ENCODE assay signal across 20 cellular contexts in the genomic region with DNA sequence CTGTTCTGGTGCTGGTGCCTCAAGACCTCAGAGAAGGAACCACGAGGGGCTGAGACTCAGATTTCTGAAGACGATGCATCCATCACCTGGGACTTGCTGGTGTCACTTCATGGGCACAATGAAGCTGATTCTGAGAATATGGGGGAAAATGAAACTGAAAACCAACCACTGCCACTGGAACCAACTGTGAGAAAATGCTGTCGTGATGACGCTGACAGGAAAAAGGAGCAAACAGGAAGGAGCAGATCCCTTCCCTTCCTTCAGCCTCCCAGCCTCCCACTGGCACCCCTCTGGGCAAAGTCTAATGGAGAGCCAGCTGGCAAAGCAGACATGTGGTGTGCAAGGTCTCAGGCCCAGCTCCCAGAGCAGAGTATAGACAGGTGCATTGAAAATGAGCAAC.
DNase-seq lines count a peak whose midpoint lies in the region; ATAC-seq and TF ChIP-seq lines count a peak whose summit lies in the region.
"Had no signal": no experiment of that assay in that cellular context is flagged by ENCODE, and none has a peak within 500 bp of the region (broad histone marks: within the 10 kb centered on the region; RNA-seq: fewer than 3 reads in every experiment).

No MANE protein-coding gene starts in this region.

- H3K27me3 ChIP-seq in right cardiac atrium (ENCODE audit: control insufficient read depth, insufficient read depth) (no peaks in the 10 kb centered on the region), left lung (peaks cover 0 to 4% of the 10 kb centered on the region in 2 donors)
- H3K27me3 ChIP-seq: BLaER1 treated with 17β-estradiol and CSF1 and Interleukin-3, amounts not matched to agents 10 nM and 100 nM had no signal

- DNase-seq in activated CD4-positive, alpha-beta memory T cell treated with anti-CD3 and anti-CD28 coated beads, Interleukin-2, amount 10 ng/mL, durations not matched to agents 7 days and 5 days = no peak
- DNase-seq in activated CD4-positive, alpha-beta memory T cell treated with anti-CD3 and anti-CD28 coated beads for 36 hours = no peak
- peak; percentile 3 for DNase-seq in COLO668 (lab: John Stamatoyannopoulos, UW; ENCODE audit: unreplicated experiment)
- DNase-seq in activated T-helper 1 cell treated with anti-CD3 and anti-CD28 coated beads, Interleukin-12 subunit alpha, Interleukin-12 subunit beta, Interleukin-2, Interleukin-4 antibody, amounts not matched to agents 30 ng/mL and 10 ng/mL and 1 ng/mL, durations not matched to agents 14 hours and 24 hours and 36 hours (ENCODE audit: low spot score) = no peak
- DNase-seq in right cardiac atrium = no peak
- no peak for DNase-seq in left lung
- DNase-seq in GM19238 (ENCODE audit: insufficient read length, low spot score) = no peak
- DNase-seq: activated CD4-positive, alpha-beta T cell treated with anti-CD3 and anti-CD28 coated beads, Interleukin-2, amount 50 U/mL, for 4 hours; activated T-cell treated with anti-CD3 and anti-CD28 coated beads, Interleukin-2, amount 50 U/mL, for 24 hours; GF-D8; H9; mesenchymal stem cell; NCI-H524; retina; SHP77; SW 1271 had no signal

- H3K36me3 Mint-ChIP-seq in activated CD4-positive, alpha-beta memory T cell treated with anti-CD3 and anti-CD28 coated beads, Interleukin-2, amount 10 ng/mL, durations not matched to agents 7 days and 5 days (ENCODE audit: low read depth) = no peaks in the 10 kb centered on the region
- no peaks in the 10 kb centered on the region for H3K36me3 Mint-ChIP-seq in activated CD4-positive, alpha-beta memory T cell treated with anti-CD3 and anti-CD28 coated beads for 36 hours
- H3K36me3 Mint-ChIP-seq in activated T-helper 1 cell treated with anti-CD3 and anti-CD28 coated beads, Interleukin-12 subunit alpha, Interleukin-12 subunit beta, Interleukin-2, Interleukin-4 antibody, amounts not matched to agents 30 ng/mL and 10 ng/mL and 1 ng/mL, durations not matched to agents 14 hours and 24 hours and 36 hours (ENCODE audit: low read depth) = no peaks in the 10 kb centered on the region
- H3K36me3 Mint-ChIP-seq: brain had no signal

- H3K4me3 ChIP-seq in right cardiac atrium (ENCODE audit: low read length) = no peak overlapping the region
- H3K4me3 ChIP-seq in left lung = no peak overlapping the region
- H3K4me3 ChIP-seq: BLaER1 treated with 17β-estradiol and CSF1 and Interleukin-3, amounts not matched to agents 10 nM and 100 nM; coronary artery had no signal

- 61% methylated on average over 4 of the region's 4 CpGs for WGBS in right cardiac atrium

- no peaks in the 10 kb centered on the region for H3K4me1 ChIP-seq in right cardiac atrium (ENCODE audit: control insufficient read depth, insufficient read depth, low read length)
- no peaks in the 10 kb centered on the region for H3K4me1 ChIP-seq in left lung
- H3K4me1 ChIP-seq: BLaER1 treated with 17β-estradiol and CSF1 and Interleukin-3, amounts not matched to agents 10 nM and 100 nM had no signal

- H3K9me3 ChIP-seq in KOPT-K1 (ENCODE audit: insufficient read depth, low read length, poor library complexity, severe bottlenecking) (no peaks in the 10 kb centered on the region), right cardiac atrium (ENCODE audit: control insufficient read depth, low read length) (no peaks in the 10 kb centered on the region), left lung (peaks cover 0 to 3% of the 10 kb centered on the region in 2 donors)

- ATAC-seq in right cardiac atrium (no peak), left lung (no peak)

- no peak overlapping the region for H3K4me3 Mint-ChIP-seq in activated CD4-positive, alpha-beta memory T cell treated with anti-CD3 and anti-CD28 coated beads, Interleukin-2, amount 10 ng/mL, durations not matched to agents 7 days and 5 days
- no peak overlapping the region for H3K4me3 Mint-ChIP-seq in activated CD4-positive, alpha-beta memory T cell treated with anti-CD3 and anti-CD28 coated beads for 36 hours
- peak overlapping the region; percentile 9 for H3K4me3 Mint-ChIP-seq in activated T-helper 1 cell treated with anti-CD3 and anti-CD28 coated beads, Interleukin-12 subunit alpha, Interleukin-12 subunit beta, Interleukin-2, Interleukin-4 antibody, amounts not matched to agents 30 ng/mL and 10 ng/mL and 1 ng/mL, durations not matched to agents 14 hours and 24 hours and 36 hours
- H3K4me3 Mint-ChIP-seq: activated T-cell treated with anti-CD3 and anti-CD28 coated beads, Interleukin-2, amount 50 U/mL, for 24 hours; brain; H9 had no signal

- H3K27ac ChIP-seq in KOPT-K1 (ENCODE audit: low read depth, low read length, poor library complexity, severe bottlenecking) (peak overlapping the region; percentile 12), right cardiac atrium (ENCODE audit: low read length) (no peak overlapping the region), left lung (no peak overlapping the region)
- H3K27ac ChIP-seq: BLaER1 treated with 17β-estradiol and CSF1 and Interleukin-3, amounts not matched to agents 10 nM and 100 nM; coronary artery had no signal

- CTCF ChIA-PET in activated CD4-positive, alpha-beta memory T cell treated with anti-CD3 and anti-CD28 coated beads, Interleukin-2, amount 10 ng/mL, durations not matched to agents 7 days and 5 days (lab: Charles Lee) = interaction anchor here (3.1 kb wide), 1 partner anchor 9 kb away, joined by 9 read pairs; no protein-coding TSS in a partner anchor
- CTCF ChIA-PET in activated CD4-positive, alpha-beta memory T cell treated with anti-CD3 and anti-CD28 coated beads for 36 hours (lab: Charles Lee) = no interaction called here

- POLR2A ChIA-PET in activated CD4-positive, alpha-beta memory T cell treated with anti-CD3 and anti-CD28 coated beads, Interleukin-2, amount 10 ng/mL, durations not matched to agents 7 days and 5 days (lab: Charles Lee) = no interaction called here
- POLR2A ChIA-PET in activated CD4-positive, alpha-beta memory T cell treated with anti-CD3 and anti-CD28 coated beads for 36 hours (lab: Charles Lee) = no interaction called here

- intact Hi-C loops in activated CD4-positive, alpha-beta memory T cell treated with anti-CD3 and anti-CD28 coated beads for 36 hours (cut with micrococcal nuclease) = no loop called here
- intact Hi-C loops in activated T-helper 1 cell treated with anti-CD3 and anti-CD28 coated beads, Interleukin-12 subunit alpha, Interleukin-12 subunit beta, Interleukin-2, Interleukin-4 antibody, amounts not matched to agents 30 ng/mL and 10 ng/mL and 1 ng/mL, durations not matched to agents 14 hours and 24 hours and 36 hours (cut with micrococcal nuclease) = no loop called here
- intact Hi-C loops in right cardiac atrium (cut with DNase I) = no loop called here
- intact Hi-C loops in left lung (cut with DNase I) = no loop called here

- H3K27ac Mint-ChIP-seq in activated CD4-positive, alpha-beta memory T cell treated with anti-CD3 and anti-CD28 coated beads, Interleukin-2, amount 10 ng/mL, durations not matched to agents 7 days and 5 days = peak overlapping the region; percentile 69
- no peak overlapping the region for H3K27ac Mint-ChIP-seq in activated CD4-positive, alpha-beta memory T cell treated with anti-CD3 and anti-CD28 coated beads for 36 hours
- H3K27ac Mint-ChIP-seq in activated T-helper 1 cell treated with anti-CD3 and anti-CD28 coated beads, Interleukin-12 subunit alpha, Interleukin-12 subunit beta, Interleukin-2, Interleukin-4 antibody, amounts not matched to agents 30 ng/mL and 10 ng/mL and 1 ng/mL, durations not matched to agents 14 hours and 24 hours and 36 hours = peak overlapping the region; percentile 16
- H3K27ac Mint-ChIP-seq: activated T-cell treated with anti-CD3 and anti-CD28 coated beads, Interleukin-2, amount 50 U/mL, for 24 hours; brain; H9 had no signal

- TF ChIP-seq CTCF in left lung (IDR thresholded peaks at IDR 0.05) = no peak

- H3K27me3 Mint-ChIP-seq in activated CD4-positive, alpha-beta memory T cell treated with anti-CD3 and anti-CD28 coated beads, Interleukin-2, amount 10 ng/mL, durations not matched to agents 7 days and 5 days = peaks cover 10% of the 10 kb centered on the region
- H3K27me3 Mint-ChIP-seq in activated CD4-positive, alpha-beta memory T cell treated with anti-CD3 and anti-CD28 coated beads for 36 hours = peaks cover under 1% of the 10 kb centered on the region
- peaks cover 7% of the 10 kb centered on the region for H3K27me3 Mint-ChIP-seq in activated T-helper 1 cell treated with anti-CD3 and anti-CD28 coated beads, Interleukin-12 subunit alpha, Interleukin-12 subunit beta, Interleukin-2, Interleukin-4 antibody, amounts not matched to agents 30 ng/mL and 10 ng/mL and 1 ng/mL, durations not matched to agents 14 hours and 24 hours and 36 hours (ENCODE audit: insufficient read depth)

- H3K9me3 Mint-ChIP-seq in activated CD4-positive, alpha-beta memory T cell treated with anti-CD3 and anti-CD28 coated beads, Interleukin-2, amount 10 ng/mL, durations not matched to agents 7 days and 5 days = peaks cover 3% of the 10 kb centered on the region
- H3K9me3 Mint-ChIP-seq in activated CD4-positive, alpha-beta memory T cell treated with anti-CD3 and anti-CD28 coated beads for 36 hours = peaks cover 6% of the 10 kb centered on the region
- H3K9me3 Mint-ChIP-seq in activated T-helper 1 cell treated with anti-CD3 and anti-CD28 coated beads, Interleukin-12 subunit alpha, Interleukin-12 subunit beta, Interleukin-2, Interleukin-4 antibody, amounts not matched to agents 30 ng/mL and 10 ng/mL and 1 ng/mL, durations not matched to agents 14 hours and 24 hours and 36 hours = peaks cover 9% of the 10 kb centered on the region

- peaks cover 6% of the 10 kb centered on the region for H3K4me1 Mint-ChIP-seq in activated CD4-positive, alpha-beta memory T cell treated with anti-CD3 and anti-CD28 coated beads, Interleukin-2, amount 10 ng/mL, durations not matched to agents 7 days and 5 days
- H3K4me1 Mint-ChIP-seq in activated CD4-positive, alpha-beta memory T cell treated with anti-CD3 and anti-CD28 coated beads for 36 hours (ENCODE audit: low read depth) = peaks cover 4% of the 10 kb centered on the region
- peaks cover 8% of the 10 kb centered on the region for H3K4me1 Mint-ChIP-seq in activated T-helper 1 cell treated with anti-CD3 and anti-CD28 coated beads, Interleukin-12 subunit alpha, Interleukin-12 subunit beta, Interleukin-2, Interleukin-4 antibody, amounts not matched to agents 30 ng/mL and 10 ng/mL and 1 ng/mL, durations not matched to agents 14 hours and 24 hours and 36 hours (ENCODE audit: low read depth)
- H3K4me1 Mint-ChIP-seq: brain had no signal

- H3K36me3 ChIP-seq in KOPT-K1 (ENCODE audit: insufficient read depth, low read length) = no peaks in the 10 kb centered on the region
- no peaks in the 10 kb centered on the region for H3K36me3 ChIP-seq in left lung
- H3K36me3 ChIP-seq: BLaER1 treated with 17β-estradiol and CSF1 and Interleukin-3, amounts not matched to agents 10 nM and 100 nM had no signal
